ENCODE assay signal across 11 cellular contexts in genomic region chr16:80993293-80993691, GRCh38. TPM values are rescaled to one million over a fixed set of nuclear protein-coding genes. Genes with fewer than 3 reads are reported as not detected.
DNase-seq lines count a peak whose midpoint lies in the region; ATAC-seq and TF ChIP-seq lines count a peak whose summit lies in the region.
"Had no signal": no experiment of that assay in that cellular context is flagged by ENCODE, and none has a peak within 500 bp of the region (broad histone marks: within the 10 kb centered on the region; RNA-seq: fewer than 3 reads in every experiment).

No MANE protein-coding gene starts in this region.

- DNase-seq in GM23248: peak; percentile 93
- DNase-seq in activated T-helper 2 cell treated with anti-CD3 and anti-CD28 coated beads, Interferon-gamma antibody, Interleukin-2, Interleukin-4, amounts not matched to agents 10 μg/mL and 5 μg/mL and 100 μg/mL, durations not matched to agents 14 hours and 24 hours and 36 hours (ENCODE audit: low spot score): no peak
- DNase-seq in glomerular visceral epithelial cell (ENCODE audit: extremely low spot score): peak; percentile 56
- DNase-seq in psoas muscle: no peak
- no peak for DNase-seq in activated CD4-positive, alpha-beta memory T cell treated with anti-CD3 and anti-CD28 coated beads, Interleukin-2, amount 10 ng/mL, durations not matched to agents 7 days and 5 days
- no peak for DNase-seq in WTC11 (ENCODE audit: low spot score)
- DNase-seq in NCI-H748 (lab: John Stamatoyannopoulos, UW; ENCODE audit: unreplicated experiment): no peak
- no peak for DNase-seq in NOMO-1 treated with DMSO at 0.1 percent for 48 hours (lab: John Stamatoyannopoulos, UW; ENCODE audit: unreplicated experiment)
- DNase-seq: colonic mucosa had no signal

- H3K4me1 ChIP-seq in GM23248 (ENCODE audit: insufficient read depth): peaks cover 45% of the 10 kb centered on the region
- H3K4me1 ChIP-seq in psoas muscle: no peaks in the 10 kb centered on the region
- H3K4me1 ChIP-seq: colonic mucosa had no signal

- H3K4me1 Mint-ChIP-seq in activated T-helper 2 cell treated with anti-CD3 and anti-CD28 coated beads, Interferon-gamma antibody, Interleukin-2, Interleukin-4, amounts not matched to agents 10 μg/mL and 5 μg/mL and 100 μg/mL, durations not matched to agents 14 hours and 24 hours and 36 hours (ENCODE audit: low read depth): peaks cover 57% of the 10 kb centered on the region
- H3K4me1 Mint-ChIP-seq in activated CD4-positive, alpha-beta memory T cell treated with anti-CD3 and anti-CD28 coated beads, Interleukin-2, amount 10 ng/mL, durations not matched to agents 7 days and 5 days: peaks cover 53% of the 10 kb centered on the region
- H3K4me1 Mint-ChIP-seq in WTC11: peaks cover 8% of the 10 kb centered on the region

- ATAC-seq in psoas muscle (peak; percentile 59 to 79 (median 76)), WTC11 (no peak)

- peak overlapping the region; percentile 39 for H3K27ac Mint-ChIP-seq in activated T-helper 2 cell treated with anti-CD3 and anti-CD28 coated beads, Interferon-gamma antibody, Interleukin-2, Interleukin-4, amounts not matched to agents 10 μg/mL and 5 μg/mL and 100 μg/mL, durations not matched to agents 14 hours and 24 hours and 36 hours
- no peak overlapping the region for H3K27ac Mint-ChIP-seq in activated CD4-positive, alpha-beta memory T cell treated with anti-CD3 and anti-CD28 coated beads, Interleukin-2, amount 10 ng/mL, durations not matched to agents 7 days and 5 days
- H3K27ac Mint-ChIP-seq in WTC11: no peak overlapping the region; the same call in 1 of the 2 replicates
- H3K27ac Mint-ChIP-seq: stimulated activated naive CD8-positive, alpha-beta T cell treated with anti-CD3 and anti-CD28 coated beads, Interleukin-15, Interleukin-2, amounts not matched to agents 100 ng/mL and 50 ng/mL, for 24 hours had no signal

- 3 to 5% methylated on average over 6 of the region's 6 CpGs for WGBS in GM23248 (ENCODE audit: low coverage in 1 of 2, low lambda C conversion rate in 2 of 2, missing lambda C conversion rate in 2 of 2), 2 experiments
- 56 to 61% (median 60%) methylated on average over 6 of the region's 6 CpGs for WGBS in psoas muscle, 3 donors

- H3K27me3 Mint-ChIP-seq in activated T-helper 2 cell treated with anti-CD3 and anti-CD28 coated beads, Interferon-gamma antibody, Interleukin-2, Interleukin-4, amounts not matched to agents 10 μg/mL and 5 μg/mL and 100 μg/mL, durations not matched to agents 14 hours and 24 hours and 36 hours (ENCODE audit: low read depth): no peaks in the 10 kb centered on the region
- H3K27me3 Mint-ChIP-seq in activated CD4-positive, alpha-beta memory T cell treated with anti-CD3 and anti-CD28 coated beads, Interleukin-2, amount 10 ng/mL, durations not matched to agents 7 days and 5 days: no peaks in the 10 kb centered on the region
- H3K27me3 Mint-ChIP-seq in WTC11 (ENCODE audit: low read depth): peaks cover 9% of the 10 kb centered on the region
- H3K27me3 Mint-ChIP-seq: stimulated activated naive CD8-positive, alpha-beta T cell treated with anti-CD3 and anti-CD28 coated beads, Interleukin-15, Interleukin-2, amounts not matched to agents 100 ng/mL and 50 ng/mL, for 24 hours had no signal

- POLR2A ChIA-PET in activated CD4-positive, alpha-beta memory T cell treated with anti-CD3 and anti-CD28 coated beads, Interleukin-2, amount 10 ng/mL, durations not matched to agents 7 days and 5 days (lab: Charles Lee): interaction anchor here (1.5 to 1.7 kb wide), 3 partner anchors 11 to 18 kb away, joined by 3 to 11 read pairs (median 6); partner anchors contain the start of genes CENPN and CMC2
- POLR2A ChIA-PET in WTC11 (lab: Charles Lee): no interaction called here

- in situ Hi-C loops in GM23248 (cut with MboI): no loop called here

- no peak overlapping the region for H3K4me3 Mint-ChIP-seq in activated T-helper 2 cell treated with anti-CD3 and anti-CD28 coated beads, Interferon-gamma antibody, Interleukin-2, Interleukin-4, amounts not matched to agents 10 μg/mL and 5 μg/mL and 100 μg/mL, durations not matched to agents 14 hours and 24 hours and 36 hours (ENCODE audit: low read depth)
- H3K4me3 Mint-ChIP-seq in activated CD4-positive, alpha-beta memory T cell treated with anti-CD3 and anti-CD28 coated beads, Interleukin-2, amount 10 ng/mL, durations not matched to agents 7 days and 5 days: no peak overlapping the region
- no peak overlapping the region for H3K4me3 Mint-ChIP-seq in WTC11
- H3K4me3 Mint-ChIP-seq: neural crest cell; stimulated activated naive CD8-positive, alpha-beta T cell treated with anti-CD3 and anti-CD28 coated beads, Interleukin-15, Interleukin-2, amounts not matched to agents 100 ng/mL and 50 ng/mL, for 24 hours had no signal

- H3K27ac ChIP-seq in GM23248: peak overlapping the region; percentile 82
- no peak overlapping the region for H3K27ac ChIP-seq in psoas muscle
- H3K27ac ChIP-seq: colonic mucosa had no signal

- H3K9me3 ChIP-seq in GM23248 (ENCODE audit: low read depth) (no peaks in the 10 kb centered on the region), psoas muscle (no peaks in the 10 kb centered on the region)
- H3K9me3 ChIP-seq: colonic mucosa had no signal

- peak overlapping the region; percentile 79 for H3K4me2 ChIP-seq in GM23248 (ENCODE audit: unreplicated experiment)

- intact Hi-C loops in activated T-helper 2 cell treated with anti-CD3 and anti-CD28 coated beads, Interferon-gamma antibody, Interleukin-2, Interleukin-4, amounts not matched to agents 10 μg/mL and 5 μg/mL and 100 μg/mL, durations not matched to agents 14 hours and 24 hours and 36 hours (cut with micrococcal nuclease): loop anchor here (10.0 kb wide), 2 partner anchors 642 to 1662 kb away; no protein-coding TSS in a partner anchor
- intact Hi-C loops in psoas muscle (cut with DNase I): no loop called here

- no peaks in the 10 kb centered on the region for H3K9me3 Mint-ChIP-seq in activated T-helper 2 cell treated with anti-CD3 and anti-CD28 coated beads, Interferon-gamma antibody, Interleukin-2, Interleukin-4, amounts not matched to agents 10 μg/mL and 5 μg/mL and 100 μg/mL, durations not matched to agents 14 hours and 24 hours and 36 hours
- no peaks in the 10 kb centered on the region for H3K9me3 Mint-ChIP-seq in activated CD4-positive, alpha-beta memory T cell treated with anti-CD3 and anti-CD28 coated beads, Interleukin-2, amount 10 ng/mL, durations not matched to agents 7 days and 5 days
- H3K9me3 Mint-ChIP-seq in WTC11: no peaks in the 10 kb centered on the region
- H3K9me3 Mint-ChIP-seq: stimulated activated naive CD8-positive, alpha-beta T cell treated with anti-CD3 and anti-CD28 coated beads, Interleukin-15, Interleukin-2, amounts not matched to agents 100 ng/mL and 50 ng/mL, for 24 hours had no signal

- H3K36me3 Mint-ChIP-seq in activated T-helper 2 cell treated with anti-CD3 and anti-CD28 coated beads, Interferon-gamma antibody, Interleukin-2, Interleukin-4, amounts not matched to agents 10 μg/mL and 5 μg/mL and 100 μg/mL, durations not matched to agents 14 hours and 24 hours and 36 hours (ENCODE audit: low read depth): peaks cover 71% of the 10 kb centered on the region
- H3K36me3 Mint-ChIP-seq in activated CD4-positive, alpha-beta memory T cell treated with anti-CD3 and anti-CD28 coated beads, Interleukin-2, amount 10 ng/mL, durations not matched to agents 7 days and 5 days (ENCODE audit: low read depth): peaks cover 54% of the 10 kb centered on the region
- peaks cover 11% of the 10 kb centered on the region for H3K36me3 Mint-ChIP-seq in WTC11

- no peaks in the 10 kb centered on the region for H4K20me1 ChIP-seq in GM23248 (ENCODE audit: insufficient read depth)

- CTCF ChIA-PET in activated CD4-positive, alpha-beta memory T cell treated with anti-CD3 and anti-CD28 coated beads, Interleukin-2, amount 10 ng/mL, durations not matched to agents 7 days and 5 days (lab: Charles Lee): interaction anchor here (1.2 to 2.5 kb wide), 3 partner anchors 11 to 466 kb away, joined by 5 to 7 read pairs (median 7); partner anchors contain the start of genes CENPN and CMC2
- CTCF ChIA-PET in WTC11 (lab: Charles Lee): interaction anchor here (0.9 kb wide), 2 partner anchors 11 to 18 kb away, joined by 3 to 4 read pairs; no protein-coding TSS in a partner anchor

- TF ChIP-seq CTCF in psoas muscle (IDR thresholded peaks at IDR 0.05) (no peak), WTC11 (IDR thresholded peaks at IDR 0.05) (no peak)

- peak overlapping the region; percentile 68 for H3K9ac ChIP-seq in GM23248

- H3K9me2 ChIP-seq in GM23248 (ENCODE audit: insufficient read depth): no peaks in the 10 kb centered on the region

- H2AFZ ChIP-seq in GM23248: peak overlapping the region; percentile 40

- peaks cover 93% of the 10 kb centered on the region for H3K79me2 ChIP-seq in GM23248 (ENCODE audit: insufficient read depth)

- H3K4me3 ChIP-seq in GM23248 (peak overlapping the region; percentile 69), psoas muscle (no peak overlapping the region)
- H3K4me3 ChIP-seq: colonic mucosa had no signal

- H3K27me3 ChIP-seq in GM23248 (replicated peaks; ENCODE audit: insufficient read depth): no peaks in the 10 kb centered on the region
- no peaks in the 10 kb centered on the region for H3K27me3 ChIP-seq in psoas muscle (ENCODE audit: insufficient read depth in 3 of 3, low read length in 2 of 3)
- H3K27me3 ChIP-seq: colonic mucosa had no signal

- H3F3A ChIP-seq in GM23248 (ENCODE audit: insufficient read depth): peaks cover 34% of the 10 kb centered on the region

- H3K36me3 ChIP-seq in GM23248 (ENCODE audit: low read depth) (no peaks in the 10 kb centered on the region), psoas muscle (ENCODE audit: insufficient read depth in 1 of 2, low read depth in 1 of 2) (peaks cover 0 to 11% of the 10 kb centered on the region in 2 donors)
- H3K36me3 ChIP-seq: colonic mucosa had no signal

RNA-seq across cellular contexts. Expression of gene CMC2, which starts 13.4 kb away (rescaled TPM):
- 49.4 and 64.4 TPM in 2 replicates for total RNA-seq in GM23248 (2014; rRNA removed; shearing (Covaris generic))
- 117 and 126 TPM in 2 replicates for polyA plus RNA-seq in GM23248 (2016; fragmentation: Nextera tagmentation; extraction: Ambion mirVana)
- 130 and 136 TPM in 2 replicates for total RNA-seq in activated T-helper 2 cell treated with anti-CD3 and anti-CD28 coated beads, Interferon-gamma antibody, Interleukin-2, Interleukin-4, amounts not matched to agents 10 μg/mL and 5 μg/mL and 100 μg/mL, durations not matched to agents 14 hours and 24 hours and 36 hours
- 100 to 1,000 TPM in 1 of 4 donors, 10 to 100 TPM in 3; 58.8 to 121 (median 81.9) TPM for total RNA-seq in psoas muscle
- 100 to 1,000 TPM; 257 to 334 (median 299) TPM for polyA plus RNA-seq in psoas muscle
- 10 to 100 TPM; 90.7 to 99.9 TPM for total RNA-seq in activated CD4-positive, alpha-beta memory T cell treated with anti-CD3 and anti-CD28 coated beads, Interleukin-2, amount 10 ng/mL, durations not matched to agents 7 days and 5 days
- total RNA-seq in WTC11 (2021): 76.6 to 79.3 TPM (median 78.9 TPM) in 3 replicates

RNA-seq across cellular contexts. Expression of gene CENPN, which starts 13.7 kb away (rescaled TPM):
- total RNA-seq in GM23248 (2014; rRNA removed; shearing (Covaris generic)): 28.3 and 29.2 TPM in 2 replicates
- polyA plus RNA-seq in GM23248 (2016; fragmentation: Nextera tagmentation; extraction: Ambion mirVana) (29.0 and 33.7 TPM in 2 replicates), psoas muscle (10 to 100 TPM in 1 of 3 donors, 1 to 10 TPM in 2; 3.8 to 20.6 (median 4.5) TPM)
- total RNA-seq in activated T-helper 2 cell treated with anti-CD3 and anti-CD28 coated beads, Interferon-gamma antibody, Interleukin-2, Interleukin-4, amounts not matched to agents 10 μg/mL and 5 μg/mL and 100 μg/mL, durations not matched to agents 14 hours and 24 hours and 36 hours: 57.4 and 57.9 TPM in 2 replicates
- total RNA-seq in psoas muscle (1 to 10 TPM; 2.9 to 8.4 (median 7.9) TPM), WTC11 (2021) (47.4 to 49.7 TPM (median 48.5 TPM) in 3 replicates)
- 10 to 100 TPM; 62.2 to 66.9 TPM for total RNA-seq in activated CD4-positive, alpha-beta memory T cell treated with anti-CD3 and anti-CD28 coated beads, Interleukin-2, amount 10 ng/mL, durations not matched to agents 7 days and 5 days

RNA-seq across cellular contexts. Expression of gene ATMIN, which starts 42.4 kb away (rescaled TPM):
- 41.7 and 44.4 TPM in 2 replicates for total RNA-seq in GM23248 (2014; rRNA removed; shearing (Covaris generic))
- polyA plus RNA-seq in GM23248 (2016; fragmentation: Nextera tagmentation; extraction: Ambion mirVana) (9.8 and 13.2 TPM in 2 replicates), psoas muscle (10 to 100 TPM; 20.0 to 43.2 (median 28.8) TPM)
- total RNA-seq in activated T-helper 2 cell treated with anti-CD3 and anti-CD28 coated beads, Interferon-gamma antibody, Interleukin-2, Interleukin-4, amounts not matched to agents 10 μg/mL and 5 μg/mL and 100 μg/mL, durations not matched to agents 14 hours and 24 hours and 36 hours: 25.8 and 27.1 TPM in 2 replicates
- total RNA-seq in psoas muscle (10 to 100 TPM; 26.5 to 33.5 (median 28.4) TPM), WTC11 (2021) (36.0 to 43.1 TPM (median 37.2 TPM) in 3 replicates)
- total RNA-seq in activated CD4-positive, alpha-beta memory T cell treated with anti-CD3 and anti-CD28 coated beads, Interleukin-2, amount 10 ng/mL, durations not matched to agents 7 days and 5 days: 10 to 100 TPM; 29.6 to 33.8 TPM

Comparison
In these comparisons a context has a peak if more than half of its experiments do, and no peak if none do; other contexts are left out.
1. DNase-seq: peak in GM23248 (single experiment) and glomerular visceral epithelial cell (single experiment); none in activated T-helper 2 cell treated with anti-CD3 and anti-CD28 coated beads, Interferon-gamma antibody, Interleukin-2, Interleukin-4, amounts not matched to agents 10 μg/mL and 5 μg/mL and 100 μg/mL, durations not matched to agents 14 hours and 24 hours and 36 hours (single experiment), psoas muscle (0 of 2), activated CD4-positive, alpha-beta memory T cell treated with anti-CD3 and anti-CD28 coated beads, Interleukin-2, amount 10 ng/mL, durations not matched to agents 7 days and 5 days (single experiment), WTC11 (single experiment), NCI-H748 (single experiment) and NOMO-1 treated with DMSO at 0.1 percent for 48 hours (single experiment).